In genomic region chr1:160400284-160400645, GRCh38 we compare ENCODE assay signal across 8 cellular contexts. TPM values are rescaled to one million over a fixed set of nuclear protein-coding genes. Genes with fewer than 3 reads are reported as not detected.
DNase-seq lines count a peak whose midpoint lies in the region; ATAC-seq and TF ChIP-seq lines count a peak whose summit lies in the region.

TSS of gene VANGL2 (plus strand) at chr1:160400564. CDS start at chr1:160415838, 15,274 bp downstream.

- TF ChIP-seq CTCF in kidney epithelial cell (IDR thresholded peaks at IDR 0.05; ENCODE audit: insufficient read depth, low read length, poor library complexity, severe bottlenecking), result no peak

- H3K27me3 ChIP-seq in HUES48 (ENCODE audit: control insufficient read depth, insufficient read depth, low read length), result no peaks in the 10 kb centered on the region
- no peaks in the 10 kb centered on the region for H3K27me3 ChIP-seq in kidney epithelial cell (ENCODE audit: control insufficient read depth, insufficient read depth, low read length)

- H3K4me3 ChIP-seq in HUES48 (ENCODE audit: low read depth, low read length) (peak within 1 kb of the TSS; percentile 89), kidney epithelial cell (ENCODE audit: low read depth, low read length) (peak within 1 kb of the TSS; percentile 48)

- DNase-seq in C1 segment of cervical spinal cord (lab: John Stamatoyannopoulos, UW) (peak in 12 of 14 donors; percentile 35 to 85 (median 60)), SW480 (ENCODE audit: low spot score) (peak; percentile 33), cerebellum (ENCODE audit: low spot score) (peak; percentile 92), kidney epithelial cell (ENCODE audit: low read depth) (no peak), SIG-M5 (lab: John Stamatoyannopoulos, UW) (no peak)
- peak; percentile 45 for DNase-seq in stimulated activated CD4-positive, alpha-beta T cell treated with anti-CD3 and anti-CD28 coated beads, Interleukin-12 subunit alpha, Interleukin-12 subunit beta, amount 100 ng/mL, for 4 hours

- H3K36me3 ChIP-seq in HUES48 (ENCODE audit: control insufficient read depth, insufficient read depth, low read length) (no peaks in the 10 kb centered on the region), kidney epithelial cell (ENCODE audit: control insufficient read depth, insufficient read depth, low read length) (no peaks in the 10 kb centered on the region)

- H3K4me1 ChIP-seq in HUES48 (ENCODE audit: control insufficient read depth, insufficient read depth, low read length), result peaks cover 43% of the 10 kb centered on the region

- peak within 1 kb of the TSS; percentile 97 for H3K27ac ChIP-seq in HUES48 (ENCODE audit: low read depth, low read length)

- H3K9me3 ChIP-seq in HUES48 (ENCODE audit: control insufficient read depth, insufficient read depth, low read length), result no peaks in the 10 kb centered on the region

- no peak for ATAC-seq in GM21529 (IDR thresholded peaks at IDR 0.05; ENCODE audit: unreplicated experiment)

- peak within 1 kb of the TSS; percentile 73 for H3K9ac ChIP-seq in HUES48 (ENCODE audit: low read depth, low read length)

RNA-seq across cellular contexts. Expression of gene VANGL2, which starts in this region (rescaled TPM):
- 17.2 TPM for total RNA-seq in cerebellum
- 17.0 and 18.2 TPM in 2 replicates for total RNA-seq in kidney epithelial cell

Comparison
In these comparisons a context has a peak if more than half of its experiments do, and no peak if none do; other contexts are left out.
1. DNase-seq: peak in C1 segment of cervical spinal cord (12 of 14), SW480 (single experiment), cerebellum (single experiment) and stimulated activated CD4-positive, alpha-beta T cell treated with anti-CD3 and anti-CD28 coated beads, Interleukin-12 subunit alpha, Interleukin-12 subunit beta, amount 100 ng/mL, for 4 hours (single experiment); none in kidney epithelial cell (single experiment) and SIG-M5 (single experiment).